In genomic region chr4:156085073-156085472, GRCh38 we compare ENCODE assay signal across 30 cellular contexts.
"Had no signal": no experiment of that assay in that cellular context is flagged by ENCODE, and none has a peak within 500 bp of the region (broad histone marks: within the 10 kb centered on the region; RNA-seq: fewer than 3 reads in every experiment).

No MANE protein-coding gene starts in this region.

- H3K9me3 ChIP-seq: adrenal gland, ascending aorta, breast epithelium, colonic mucosa, esophagus squamous epithelium had no signal

- H3K36me3 Mint-ChIP-seq: activated CD4-positive, alpha-beta memory T cell treated with anti-CD3 and anti-CD28 coated beads for 36 hours; activated CD8-positive, alpha-beta memory T cell treated with anti-CD3 and anti-CD28 coated beads, Interleukin-2, amount 10 ng/mL, durations not matched to agents 7 days and 5 days; activated naive CD4-positive, alpha-beta T cell treated with anti-CD3 and anti-CD28 coated beads, Interleukin-2, amount 50 U/mL, for 24 hours; activated naive CD8-positive, alpha-beta T cell treated with anti-CD3 and anti-CD28 coated beads for 36 hours; brain had no signal

- H3K4me3 ChIP-seq: adrenal gland, ascending aorta, breast epithelium, cardiac muscle cell, colonic mucosa, esophagus squamous epithelium had no signal

- H3K4me3 Mint-ChIP-seq: activated CD4-positive, alpha-beta memory T cell treated with anti-CD3 and anti-CD28 coated beads for 36 hours; activated CD4-positive, alpha-beta T cell treated with anti-CD3 and anti-CD28 coated beads for 36 hours; activated CD4-positive, alpha-beta T cell treated with anti-CD3 and anti-CD28 coated beads, Interleukin-2, amount 10 ng/mL, durations not matched to agents 24 days and 14 days; activated CD8-positive, alpha-beta memory T cell treated with anti-CD3 and anti-CD28 coated beads, Interleukin-2, amount 10 ng/mL, durations not matched to agents 7 days and 5 days; activated CD8-positive, alpha-beta T cell treated with anti-CD3 and anti-CD28 coated beads, Interleukin-2, amount 10 ng/mL, durations not matched to agents 7 days and 5 days; activated naive CD4-positive, alpha-beta T cell treated with anti-CD3 and anti-CD28 coated beads for 36 hours; activated naive CD4-positive, alpha-beta T cell treated with anti-CD3 and anti-CD28 coated beads, Interleukin-2, amount 50 U/mL, for 24 hours; activated naive CD8-positive, alpha-beta T cell treated with anti-CD3 and anti-CD28 coated beads for 36 hours; activated naive CD8-positive, alpha-beta T cell treated with anti-CD3 and anti-CD28 coated beads, Interleukin-2, amount 50 U/mL, for 24 hours; activated T-helper 1 cell treated with anti-CD3 and anti-CD28 coated beads, Interleukin-12 subunit alpha, Interleukin-12 subunit beta, Interleukin-2, Interleukin-4 antibody, amounts not matched to agents 30 ng/mL and 10 ng/mL and 1 ng/mL, durations not matched to agents 14 hours and 24 hours and 36 hours had no signal

- H3K27me3 Mint-ChIP-seq: activated CD4-positive, alpha-beta memory T cell treated with anti-CD3 and anti-CD28 coated beads for 36 hours; activated CD4-positive, alpha-beta T cell treated with anti-CD3 and anti-CD28 coated beads for 36 hours; activated CD4-positive, alpha-beta T cell treated with anti-CD3 and anti-CD28 coated beads, Interleukin-2, amount 10 ng/mL, durations not matched to agents 24 days and 14 days; activated CD8-positive, alpha-beta memory T cell treated with anti-CD3 and anti-CD28 coated beads, Interleukin-2, amount 10 ng/mL, durations not matched to agents 7 days and 5 days; activated naive CD4-positive, alpha-beta T cell treated with anti-CD3 and anti-CD28 coated beads, Interleukin-2, amount 50 U/mL, for 24 hours; activated naive CD8-positive, alpha-beta T cell treated with anti-CD3 and anti-CD28 coated beads for 36 hours; activated naive CD8-positive, alpha-beta T cell treated with anti-CD3 and anti-CD28 coated beads, Interleukin-2, amount 50 U/mL, for 24 hours; brain had no signal

- H3K27me3 ChIP-seq: adrenal gland, ascending aorta, breast epithelium, cardiac muscle cell, colonic mucosa, esophagus squamous epithelium had no signal

- H3K9me3 Mint-ChIP-seq: activated CD4-positive, alpha-beta memory T cell treated with anti-CD3 and anti-CD28 coated beads for 36 hours; activated CD4-positive, alpha-beta T cell treated with anti-CD3 and anti-CD28 coated beads, Interleukin-2, amount 10 ng/mL, durations not matched to agents 24 days and 14 days; activated naive CD4-positive, alpha-beta T cell treated with anti-CD3 and anti-CD28 coated beads for 36 hours; activated naive CD4-positive, alpha-beta T cell treated with anti-CD3 and anti-CD28 coated beads, Interleukin-2, amount 50 U/mL, for 24 hours; activated naive CD8-positive, alpha-beta T cell treated with anti-CD3 and anti-CD28 coated beads for 36 hours; activated T-helper 1 cell treated with anti-CD3 and anti-CD28 coated beads, Interleukin-12 subunit alpha, Interleukin-12 subunit beta, Interleukin-2, Interleukin-4 antibody, amounts not matched to agents 30 ng/mL and 10 ng/mL and 1 ng/mL, durations not matched to agents 14 hours and 24 hours and 36 hours; activated T-helper 2 cell treated with anti-CD3 and anti-CD28 coated beads, Interferon-gamma antibody, Interleukin-2, Interleukin-4, amounts not matched to agents 10 μg/mL and 5 μg/mL and 100 μg/mL, durations not matched to agents 14 hours and 24 hours and 36 hours; brain had no signal

- H3K4me1 Mint-ChIP-seq: activated CD4-positive, alpha-beta T cell treated with anti-CD3 and anti-CD28 coated beads for 36 hours; activated CD4-positive, alpha-beta T cell treated with anti-CD3 and anti-CD28 coated beads, Interleukin-2, amount 10 ng/mL, durations not matched to agents 24 days and 14 days; activated CD8-positive, alpha-beta memory T cell treated with anti-CD3 and anti-CD28 coated beads, Interleukin-2, amount 10 ng/mL, durations not matched to agents 7 days and 5 days; activated naive CD4-positive, alpha-beta T cell treated with anti-CD3 and anti-CD28 coated beads, Interleukin-2, amount 50 U/mL, for 24 hours; activated naive CD8-positive, alpha-beta T cell treated with anti-CD3 and anti-CD28 coated beads for 36 hours; activated naive CD8-positive, alpha-beta T cell treated with anti-CD3 and anti-CD28 coated beads, Interleukin-2, amount 50 U/mL, for 24 hours had no signal

- DNase-seq: activated CD4-positive, alpha-beta memory T cell treated with anti-CD3 and anti-CD28 coated beads for 36 hours; activated CD4-positive, alpha-beta T cell treated with anti-CD3 and anti-CD28 coated beads for 36 hours; activated CD4-positive, alpha-beta T cell treated with anti-CD3 and anti-CD28 coated beads, Interleukin-2, amount 10 ng/mL, durations not matched to agents 24 days and 14 days; activated CD4-positive, CD25-positive, alpha-beta regulatory T cell; activated CD4-positive, CD25-positive, alpha-beta regulatory T cell treated with anti-CD3 and anti-CD28 coated beads, Interleukin-2, amount 50 U/mL, for 72 hours; activated CD8-positive, alpha-beta memory T cell treated with anti-CD3 and anti-CD28 coated beads, Interleukin-2, amount 10 ng/mL, durations not matched to agents 7 days and 5 days; activated CD8-positive, alpha-beta memory T cell treated with anti-CD3 and anti-CD28 coated beads, Interleukin-2, amount 50 U/mL, for 4 hours; activated CD8-positive, alpha-beta T cell treated with anti-CD3 and anti-CD28 coated beads, Interleukin-2, amount 10 ng/mL, durations not matched to agents 7 days and 5 days; activated effector memory CD4-positive, alpha-beta T cell treated with anti-CD3 and anti-CD28 coated beads, Interleukin-2, amount 50 U/mL, for 16 hours; activated naive CD4-positive, alpha-beta T cell treated with anti-CD3 and anti-CD28 coated beads for 36 hours; activated naive CD8-positive, alpha-beta T cell treated with anti-CD3 and anti-CD28 coated beads for 36 hours; activated naive CD8-positive, alpha-beta T cell treated with anti-CD3 and anti-CD28 coated beads, Interleukin-2, amount 50 U/mL, for 24 hours; activated T-cell treated with anti-CD3 and anti-CD28 coated beads, Interleukin-2, amount 50 U/mL, for 1 hour; activated T-cell treated with anti-CD3 and anti-CD28 coated beads, Interleukin-2, amount 50 U/mL, for 48 hours; adrenal gland; amygdala; central memory CD4-positive, alpha-beta T cell; cerebellar nuclear complex; colonic mucosa; effector CD8-positive, alpha-beta T cell; esophagus squamous epithelium; head of caudate nucleus had no signal

- H3K27ac ChIP-seq: adrenal gland, ascending aorta, breast epithelium, cardiac muscle cell, colonic mucosa, epithelial cell of prostate, esophagus squamous epithelium had no signal

- H3K4me1 ChIP-seq: adrenal gland, ascending aorta, breast epithelium, colonic mucosa, esophagus squamous epithelium had no signal

- H3K36me3 ChIP-seq: adrenal gland, ascending aorta, breast epithelium, cardiac muscle cell, colonic mucosa, esophagus squamous epithelium had no signal

- H3K27ac Mint-ChIP-seq: activated CD4-positive, alpha-beta memory T cell treated with anti-CD3 and anti-CD28 coated beads for 36 hours; activated CD4-positive, alpha-beta T cell treated with anti-CD3 and anti-CD28 coated beads for 36 hours; activated CD4-positive, alpha-beta T cell treated with anti-CD3 and anti-CD28 coated beads, Interleukin-2, amount 10 ng/mL, durations not matched to agents 24 days and 14 days; activated CD8-positive, alpha-beta memory T cell treated with anti-CD3 and anti-CD28 coated beads, Interleukin-2, amount 10 ng/mL, durations not matched to agents 7 days and 5 days; activated CD8-positive, alpha-beta T cell treated with anti-CD3 and anti-CD28 coated beads, Interleukin-2, amount 10 ng/mL, durations not matched to agents 7 days and 5 days; activated naive CD4-positive, alpha-beta T cell treated with anti-CD3 and anti-CD28 coated beads for 36 hours; activated naive CD4-positive, alpha-beta T cell treated with anti-CD3 and anti-CD28 coated beads, Interleukin-2, amount 50 U/mL, for 24 hours; activated naive CD8-positive, alpha-beta T cell treated with anti-CD3 and anti-CD28 coated beads for 36 hours; activated naive CD8-positive, alpha-beta T cell treated with anti-CD3 and anti-CD28 coated beads, Interleukin-2, amount 50 U/mL, for 24 hours; activated T-helper 1 cell treated with anti-CD3 and anti-CD28 coated beads, Interleukin-12 subunit alpha, Interleukin-12 subunit beta, Interleukin-2, Interleukin-4 antibody, amounts not matched to agents 30 ng/mL and 10 ng/mL and 1 ng/mL, durations not matched to agents 14 hours and 24 hours and 36 hours; activated T-helper 2 cell treated with anti-CD3 and anti-CD28 coated beads, Interferon-gamma antibody, Interleukin-2, Interleukin-4, amounts not matched to agents 10 μg/mL and 5 μg/mL and 100 μg/mL, durations not matched to agents 14 hours and 24 hours and 36 hours had no signal

- ATAC-seq: activated CD4-positive, alpha-beta T cell treated with anti-CD3 and anti-CD28 coated beads for 36 hours; activated CD8-positive, alpha-beta memory T cell treated with anti-CD3 and anti-CD28 coated beads, Interleukin-2, amount 10 ng/mL, durations not matched to agents 7 days and 5 days; activated CD8-positive, alpha-beta T cell treated with anti-CD3 and anti-CD28 coated beads, Interleukin-2, amount 10 ng/mL, durations not matched to agents 7 days and 5 days; activated naive CD8-positive, alpha-beta T cell treated with anti-CD3 and anti-CD28 coated beads, Interleukin-2, amount 50 U/mL, for 24 hours had no signal
